Comparison of ENCODE assay signal across 2 cellular contexts in the genomic region with DNA sequence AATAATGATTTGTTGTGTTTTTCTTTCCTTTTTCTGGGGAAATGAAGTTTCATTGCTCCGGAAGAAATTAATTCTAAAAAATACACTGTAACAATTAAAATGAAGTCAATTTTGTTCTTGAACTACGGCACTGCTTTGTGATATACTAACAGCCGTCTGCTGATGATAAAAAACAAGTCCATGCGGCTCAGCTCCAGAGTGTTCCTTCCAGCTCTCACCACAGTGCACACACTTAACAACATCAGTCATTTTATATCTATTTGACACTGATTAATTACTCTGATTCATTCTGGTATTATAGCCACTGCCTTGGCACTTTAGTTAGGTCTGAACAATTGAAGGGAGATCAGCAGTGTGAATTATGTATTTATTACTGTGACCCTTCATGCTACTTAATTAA.
TF ChIP-seq lines count a peak whose summit lies in the region.

No MANE protein-coding gene starts in this region.

TF ChIP-seq in liver, 16 proteins besides CTCF, POLR2A, EP300 and RAD21 (continued from another document):
- TF ChIP-seq, protein P1, sequence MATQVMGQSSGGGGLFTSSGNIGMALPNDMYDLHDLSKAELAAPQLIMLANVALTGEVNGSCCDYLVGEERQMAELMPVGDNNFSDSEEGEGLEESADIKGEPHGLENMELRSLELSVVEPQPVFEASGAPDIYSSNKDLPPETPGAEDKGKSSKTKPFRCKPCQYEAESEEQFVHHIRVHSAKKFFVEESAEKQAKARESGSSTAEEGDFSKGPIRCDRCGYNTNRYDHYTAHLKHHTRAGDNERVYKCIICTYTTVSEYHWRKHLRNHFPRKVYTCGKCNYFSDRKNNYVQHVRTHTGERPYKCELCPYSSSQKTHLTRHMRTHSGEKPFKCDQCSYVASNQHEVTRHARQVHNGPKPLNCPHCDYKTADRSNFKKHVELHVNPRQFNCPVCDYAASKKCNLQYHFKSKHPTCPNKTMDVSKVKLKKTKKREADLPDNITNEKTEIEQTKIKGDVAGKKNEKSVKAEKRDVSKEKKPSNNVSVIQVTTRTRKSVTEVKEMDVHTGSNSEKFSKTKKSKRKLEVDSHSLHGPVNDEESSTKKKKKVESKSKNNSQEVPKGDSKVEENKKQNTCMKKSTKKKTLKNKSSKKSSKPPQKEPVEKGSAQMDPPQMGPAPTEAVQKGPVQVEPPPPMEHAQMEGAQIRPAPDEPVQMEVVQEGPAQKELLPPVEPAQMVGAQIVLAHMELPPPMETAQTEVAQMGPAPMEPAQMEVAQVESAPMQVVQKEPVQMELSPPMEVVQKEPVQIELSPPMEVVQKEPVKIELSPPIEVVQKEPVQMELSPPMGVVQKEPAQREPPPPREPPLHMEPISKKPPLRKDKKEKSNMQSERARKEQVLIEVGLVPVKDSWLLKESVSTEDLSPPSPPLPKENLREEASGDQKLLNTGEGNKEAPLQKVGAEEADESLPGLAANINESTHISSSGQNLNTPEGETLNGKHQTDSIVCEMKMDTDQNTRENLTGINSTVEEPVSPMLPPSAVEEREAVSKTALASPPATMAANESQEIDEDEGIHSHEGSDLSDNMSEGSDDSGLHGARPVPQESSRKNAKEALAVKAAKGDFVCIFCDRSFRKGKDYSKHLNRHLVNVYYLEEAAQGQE (IDR thresholded peaks at IDR 0.05), result no peak
- TF ChIP-seq HNF4G (IDR thresholded peaks at IDR 0.05), result no peak

TF ChIP-seq in HepG2, 621 proteins besides CTCF, POLR2A, EP300 and RAD21 (continued from another document):
- TF ChIP-seq, protein P2, sequence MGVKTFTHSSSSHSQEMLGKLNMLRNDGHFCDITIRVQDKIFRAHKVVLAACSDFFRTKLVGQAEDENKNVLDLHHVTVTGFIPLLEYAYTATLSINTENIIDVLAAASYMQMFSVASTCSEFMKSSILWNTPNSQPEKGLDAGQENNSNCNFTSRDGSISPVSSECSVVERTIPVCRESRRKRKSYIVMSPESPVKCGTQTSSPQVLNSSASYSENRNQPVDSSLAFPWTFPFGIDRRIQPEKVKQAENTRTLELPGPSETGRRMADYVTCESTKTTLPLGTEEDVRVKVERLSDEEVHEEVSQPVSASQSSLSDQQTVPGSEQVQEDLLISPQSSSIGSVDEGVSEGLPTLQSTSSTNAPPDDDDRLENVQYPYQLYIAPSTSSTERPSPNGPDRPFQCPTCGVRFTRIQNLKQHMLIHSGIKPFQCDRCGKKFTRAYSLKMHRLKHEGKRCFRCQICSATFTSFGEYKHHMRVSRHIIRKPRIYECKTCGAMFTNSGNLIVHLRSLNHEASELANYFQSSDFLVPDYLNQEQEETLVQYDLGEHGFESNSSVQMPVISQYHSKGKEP (CRISPR knock-in tag; IDR thresholded peaks at IDR 0.05), result no peak
- no peak for TF ChIP-seq ZEB1 (IDR thresholded peaks at IDR 0.05; ENCODE audit: insufficient replicate concordance, low read depth)
- no peak for TF ChIP-seq ZNF598 (CRISPR knock-in tag; IDR thresholded peaks at IDR 0.05; ENCODE audit: borderline replicate concordance)
- TF ChIP-seq, protein P3, sequence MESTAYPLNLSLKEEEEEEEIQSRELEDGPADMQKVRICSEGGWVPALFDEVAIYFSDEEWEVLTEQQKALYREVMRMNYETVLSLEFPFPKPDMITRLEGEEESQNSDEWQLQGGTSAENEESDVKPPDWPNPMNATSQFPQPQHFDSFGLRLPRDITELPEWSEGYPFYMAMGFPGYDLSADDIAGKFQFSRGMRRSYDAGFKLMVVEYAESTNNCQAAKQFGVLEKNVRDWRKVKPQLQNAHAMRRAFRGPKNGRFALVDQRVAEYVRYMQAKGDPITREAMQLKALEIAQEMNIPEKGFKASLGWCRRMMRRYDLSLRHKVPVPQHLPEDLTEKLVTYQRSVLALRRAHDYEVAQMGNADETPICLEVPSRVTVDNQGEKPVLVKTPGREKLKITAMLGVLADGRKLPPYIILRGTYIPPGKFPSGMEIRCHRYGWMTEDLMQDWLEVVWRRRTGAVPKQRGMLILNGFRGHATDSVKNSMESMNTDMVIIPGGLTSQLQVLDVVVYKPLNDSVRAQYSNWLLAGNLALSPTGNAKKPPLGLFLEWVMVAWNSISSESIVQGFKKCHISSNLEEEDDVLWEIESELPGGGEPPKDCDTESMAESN (CRISPR knock-in tag; conservative IDR thresholded peaks at IDR 0.05), result no peak
- TF ChIP-seq HNF4G (IDR thresholded peaks at IDR 0.05; ENCODE audit: borderline replicate concordance, low read depth, low read length), result no peak
- TF ChIP-seq HNF4G (CRISPR knock-in tag; IDR thresholded peaks at IDR 0.05; ENCODE audit: borderline replicate concordance, low read depth), result no peak
- TF ChIP-seq PTBP1 (IDR thresholded peaks at IDR 0.05; ENCODE audit: low read depth, low read length, poor library complexity, severe bottlenecking), result no peak
- no peak for TF ChIP-seq ZNF232 (CRISPR knock-in tag; IDR thresholded peaks at IDR 0.05; ENCODE audit: borderline replicate concordance)
